Comparison of ENCODE assay signal across 28 cellular contexts in the genomic region with DNA sequence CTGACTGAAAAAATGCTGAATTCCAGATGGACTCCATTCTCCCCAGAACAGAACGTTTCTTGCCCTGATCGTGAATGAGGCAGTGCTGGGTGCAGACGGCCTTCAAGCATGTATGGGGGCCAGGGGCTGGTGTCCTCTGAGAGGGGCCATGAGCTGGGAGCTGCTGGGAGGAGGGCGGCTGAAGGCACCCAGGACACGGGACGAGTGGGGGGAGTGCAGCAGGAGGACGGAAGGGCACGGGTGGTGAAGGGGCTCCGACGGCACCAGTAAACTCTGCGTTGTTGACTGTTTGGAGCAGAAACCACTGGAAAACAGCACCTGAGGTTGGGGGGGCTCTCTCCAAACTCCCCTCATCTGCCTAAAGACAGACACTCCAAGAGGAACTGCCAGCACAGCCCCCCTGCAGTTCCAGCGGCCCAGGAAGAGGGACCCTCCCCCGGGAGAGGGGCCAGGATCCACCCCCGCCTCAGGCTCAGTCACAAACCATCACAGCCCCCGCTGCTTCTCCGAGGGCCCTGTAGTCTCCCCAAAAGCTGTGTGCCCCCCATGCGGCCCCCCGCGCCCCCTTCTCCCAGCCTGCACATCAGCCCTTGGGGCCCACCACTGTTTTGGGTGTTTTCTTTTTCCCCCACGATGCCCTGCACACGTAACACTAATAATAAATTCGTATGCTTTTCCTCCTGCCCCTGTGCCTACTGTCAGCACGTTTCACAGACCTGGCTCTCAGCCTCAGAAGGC.
"Had no signal": no experiment of that assay in that cellular context is flagged by ENCODE, and none has a peak within 500 bp of the region (broad histone marks: within the 10 kb centered on the region; RNA-seq: fewer than 3 reads in every experiment).

No MANE protein-coding gene starts in this region.

- H3K79me2 ChIP-seq: parathyroid adenoma had no signal

- H3K36me3 ChIP-seq: left ventricle myocardium inferior, neutrophil, right atrium auricular region, stomach, thyroid gland, transverse colon, upper lobe of left lung, vagina had no signal

- H3K4me3 ChIP-seq: left ventricle myocardium inferior, lung, right atrium auricular region, skin epidermis, stomach, testis, thyroid gland, transverse colon, upper lobe of left lung, vagina had no signal

- ATAC-seq: left colon; natural killer cell; sciatic nerve; stimulated activated naive B cell treated with anti-CD40 and anti-IgM and Interleukin-4, amounts not matched to agents 10 μg/mL and 1 μg/mL and 100 μg/mL, for 72 hours; stimulated activated naive CD8-positive, alpha-beta T cell treated with anti-CD3 and anti-CD28 coated beads, Interleukin-15, Interleukin-2, amounts not matched to agents 100 U/mL and 50 U/mL, for 24 hours had no signal

- H3K9ac ChIP-seq: parathyroid adenoma had no signal

- H3K4me3 Mint-ChIP-seq: mesothelial cell of epicardium; naive B cell; natural killer cell; nephron progenitor cell; stimulated activated naive B cell treated with anti-CD40 and anti-IgM and Interleukin-4, amounts not matched to agents 10 μg/mL and 1 μg/mL and 100 μg/mL, for 72 hours had no signal

- DNase-seq: hippocampal formation; kidney; left colon; left ventricle myocardium inferior; mesendoderm; naive B cell; natural killer cell; nephron progenitor cell; occipital lobe; stimulated activated CD4-positive, alpha-beta T cell treated with anti-CD3 and anti-CD28 coated beads, Interleukin-12 subunit alpha, Interleukin-12 subunit beta, amount 100 ng/mL, for 4 hours; stimulated activated CD4-positive, alpha-beta T cell treated with anti-CD3 and anti-CD28 coated beads, Interleukin-15, amount 100 ng/mL, for 24 hours; stimulated activated CD4-positive, alpha-beta T cell treated with anti-CD3 and anti-CD28 coated beads, Interleukin-2, amount 100 ng/mL, for 24 hours; stimulated activated CD4-positive, alpha-beta T cell treated with anti-CD3 and anti-CD28 coated beads, Interleukin-4, amount 100 ng/mL, for 1 hour; stimulated activated naive B cell treated with anti-CD40 and anti-IgM and Interleukin-4, amounts not matched to agents 10 μg/mL and 1 μg/mL and 100 μg/mL, for 72 hours; stimulated activated naive CD8-positive, alpha-beta T cell treated with anti-CD3 and anti-CD28 coated beads, Interleukin-15, Interleukin-2, amounts not matched to agents 100 U/mL and 50 U/mL, for 24 hours; stomach; thyroid gland; transverse colon had no signal

- H3K9me3 ChIP-seq: left ventricle myocardium inferior, neutrophil, right atrium auricular region, stomach, testis, thyroid gland, transverse colon, upper lobe of left lung, vagina had no signal

- H3K27ac ChIP-seq: left ventricle myocardium inferior, neutrophil, parathyroid adenoma, right atrium auricular region, skin epidermis, stomach, thyroid gland, transverse colon, upper lobe of left lung, vagina had no signal

- H3K27ac Mint-ChIP-seq: mesothelial cell of epicardium, natural killer cell had no signal

- H3K36me3 Mint-ChIP-seq: mesothelial cell of epicardium; naive B cell; natural killer cell; stimulated activated naive B cell treated with anti-CD40 and anti-IgM and Interleukin-4, amounts not matched to agents 10 μg/mL and 1 μg/mL and 100 μg/mL, for 72 hours had no signal

- H3K27me3 ChIP-seq: right atrium auricular region, stomach, testis, thyroid gland, transverse colon, upper lobe of left lung, vagina had no signal

- H3K27me3 Mint-ChIP-seq: naive B cell had no signal

- H3K4me1 Mint-ChIP-seq: mesothelial cell of epicardium; naive B cell; stimulated activated naive B cell treated with anti-CD40 and anti-IgM and Interleukin-4, amounts not matched to agents 10 μg/mL and 1 μg/mL and 100 μg/mL, for 72 hours had no signal

- H2AFZ ChIP-seq: parathyroid adenoma had no signal

- H3K4me1 ChIP-seq: parathyroid adenoma, right atrium auricular region, stomach, testis, thyroid gland, transverse colon, upper lobe of left lung, vagina had no signal

- H3K9me3 Mint-ChIP-seq: mesothelial cell of epicardium; naive B cell; natural killer cell; nephron progenitor cell; stimulated activated naive B cell treated with anti-CD40 and anti-IgM and Interleukin-4, amounts not matched to agents 10 μg/mL and 1 μg/mL and 100 μg/mL, for 72 hours had no signal
